ENCODE assay signal across 21 cellular contexts in the genomic region with DNA sequence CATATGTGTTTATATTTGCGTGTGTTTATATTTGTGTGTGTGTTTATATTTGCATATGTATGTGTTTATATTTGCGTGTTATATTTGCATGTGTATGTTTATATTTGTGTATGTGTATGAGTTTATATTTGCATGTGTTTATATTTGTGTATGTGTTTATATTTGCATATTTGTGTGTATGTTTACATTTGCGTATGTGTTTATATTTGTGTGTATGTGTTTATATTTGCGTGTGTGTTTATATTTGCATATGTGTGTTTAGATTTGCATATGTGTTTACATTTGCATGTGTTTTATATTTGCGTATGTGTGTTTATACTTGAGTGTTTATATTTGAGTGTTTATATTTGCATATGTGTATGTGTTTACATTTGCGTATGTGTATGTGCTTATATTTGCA.
"Had no signal": no experiment of that assay in that cellular context is flagged by ENCODE, and none has a peak within 500 bp of the region (broad histone marks: within the 10 kb centered on the region; RNA-seq: fewer than 3 reads in every experiment).

No MANE protein-coding gene starts in this region.

- H3K27me3 ChIP-seq: SJSA1 had no signal

- FAIRE-seq: RCC 7860 had no signal

- H3K9me3 ChIP-seq: SJSA1 had no signal

- H3K27ac ChIP-seq: SJSA1, SK-N-MC had no signal

- DNase-seq: IMR-90, Kasumi-1, KG1, MM.1S, NCI-H1092 treated with DMSO at 0.1 percent for 48 hours, NCI-H1436, NCI-H187, NCI-H2029, NCI-H2081 treated with DMSO at 0.1 percent for 48 hours, NCI-H2171, NCI-H226, NCI-H446 treated with DMSO at 0.1 percent for 48 hours, NCI-H524, NCI-H526 treated with DMSO at 0.1 percent for 48 hours, NCI-H748 treated with DMSO at 0.1 percent for 48 hours, Right ventricle myocardium superior, RPMI8226, SIG-M5 had no signal

- H3K36me3 ChIP-seq: SJSA1 had no signal

- H3K4me3 ChIP-seq: SJSA1, SK-N-MC had no signal
